In genomic region chr17:50445730-50446305, GRCh38 we compare ENCODE assay signal across 1 cellular context.
TF ChIP-seq lines count a peak whose summit lies in the region.

No MANE protein-coding gene starts in this region.

TF ChIP-seq in IMR-90, 13 proteins besides CTCF, POLR2A, EP300 and RAD21:
- TF ChIP-seq USF2 (IDR thresholded peaks at IDR 0.05; ENCODE audit: low read depth, low read length) (no peak), RFX5 (IDR thresholded peaks at IDR 0.05; ENCODE audit: low read depth, low read length) (no peak), SMC3 (IDR thresholded peaks at IDR 0.05; ENCODE audit: low read depth, low read length) (no peak)
